In the genomic region with DNA sequence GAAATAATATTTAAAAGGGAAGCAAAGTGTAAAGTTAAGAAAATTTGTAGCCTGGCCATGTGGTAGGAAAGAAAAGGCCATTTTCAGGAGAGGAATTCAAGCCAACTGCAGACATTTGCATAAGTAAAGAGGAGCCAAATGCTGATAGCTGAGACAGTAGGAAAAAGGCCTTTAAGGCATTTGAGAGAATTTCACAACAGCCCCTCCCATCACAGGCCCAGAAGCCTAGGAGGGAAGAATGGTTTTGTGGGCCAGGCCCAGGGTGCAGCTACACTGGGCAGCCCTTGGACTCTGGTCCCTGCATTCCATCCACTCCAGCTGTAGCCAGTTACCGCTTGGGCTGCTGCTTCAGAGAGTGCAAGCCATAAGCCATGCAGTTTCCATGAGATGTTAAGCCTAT, we compare ENCODE assay signal across 15 cellular contexts.
A peak's percentile ranks its signal among the peaks of the same experiment; 100 is the strongest.
DNase-seq lines count a peak whose midpoint lies in the region; FAIRE-seq and TF ChIP-seq lines count a peak whose summit lies in the region.
"Had no signal": no experiment of that assay in that cellular context is flagged by ENCODE, and none has a peak within 500 bp of the region (broad histone marks: within the 10 kb centered on the region; RNA-seq: fewer than 3 reads in every experiment).

No MANE protein-coding gene starts in this region.

- H3K79me2 ChIP-seq in H1 (ENCODE audit: control insufficient read depth in 1 of 2, insufficient read depth in 2 of 2, low read length in 2 of 2): no peaks in the 10 kb centered on the region

- H2BK12ac ChIP-seq in H1 (ENCODE audit: low read depth, low read length): no peak overlapping the region

- TF ChIP-seq EP300 in H1 (IDR thresholded peaks at IDR 0.05; ENCODE audit: borderline replicate concordance in 1 of 2, low read depth in 2 of 2, low read length in 2 of 2): no peak

- no peaks in the 10 kb centered on the region for H3K23me2 ChIP-seq in H1 (ENCODE audit: low read depth, low read length)

- H2BK15ac ChIP-seq in H1 (ENCODE audit: low read length): no peak overlapping the region

- no peak overlapping the region for H3K23ac ChIP-seq in H1 (ENCODE audit: insufficient read length)

- POLR2A ChIA-PET in H1 (lab: Charles Lee; ENCODE audit: partially characterized antibody): no interaction called here

- H3K14ac ChIP-seq in H1 (ENCODE audit: insufficient read length): no peak overlapping the region

- H2BK120ac ChIP-seq in H1 (replicated peaks; ENCODE audit: low read depth, low read length): no peak overlapping the region

- H3K4me2 ChIP-seq in H1 (ENCODE audit: insufficient read depth in 1 of 2, low read depth in 2 of 2, low read length in 2 of 2): no peak overlapping the region

- H3K4me3 ChIP-seq in HUES64 (ENCODE audit: low read length): no peak overlapping the region; the same call in 1 of the 2 replicates
- no peak overlapping the region for H3K4me3 ChIP-seq in H1 (ENCODE audit: extremely low read depth in 1 of 4, insufficient read depth in 2 of 4, low read depth in 3 of 4, low read length in 4 of 4)
- no peak overlapping the region for H3K4me3 ChIP-seq in iPS DF 6.9 (ENCODE audit: low read length)
- H3K4me3 ChIP-seq: BLaER1 treated with 17β-estradiol and CSF1 and Interleukin-3, amounts not matched to agents 10 nM and 100 nM; K562 had no signal

- no peak overlapping the region for H2BK5ac ChIP-seq in H1 (ENCODE audit: low read depth, low read length)

- CTCF ChIA-PET in H1 (lab: Charles Lee; ENCODE audit: partially characterized antibody): no interaction called here

- no peak overlapping the region for H4K8ac ChIP-seq in H1 (ENCODE audit: extremely low read depth, insufficient read depth, low read length)

- whole genome bisulfite sequencing in HUES64: 87% methylated on average over 1 of the region's 1 CpG
- 75% methylated on average over 1 of the region's 1 CpG; no CpG with 5 or more reads in 1 of the 2 experiments for WGBS in H1 (ENCODE audit: extremely low coverage in 1 of 2, insufficient coverage in 1 of 2, insufficient read length in 1 of 2, insufficient replicate concordance in 2 of 2, low coverage in 1 of 2, low lambda C conversion rate in 2 of 2, missing lambda C conversion rate in 1 of 2), 2 experiments
- no CpG with 5 or more reads among the region's 1 CpG for WGBS in iPS DF 6.9 (ENCODE audit: insufficient coverage, insufficient read length)

- H3K9me3 ChIP-seq in HUES64 (ENCODE audit: insufficient read depth, low read depth, low read length) (peaks cover 25% of the 10 kb centered on the region), H1 (ENCODE audit: insufficient read depth in 2 of 2, low read depth in 1 of 2, low read length in 1 of 2) (peaks cover 12 to 24% of the 10 kb centered on the region in 2 experiments), iPS DF 6.9 (ENCODE audit: control insufficient read depth, insufficient read depth, low read length) (no peaks in the 10 kb centered on the region; the same call in 1 of the 2 replicates)
- H3K9me3 ChIP-seq: BLaER1 treated with 17β-estradiol and CSF1 and Interleukin-3, amounts not matched to agents 10 nM and 100 nM had no signal

- FAIRE-seq in H1 (lab: Jason Lieb, UNC) (no peak), GM19239 (lab: Jason Lieb, UNC) (no peak)
- FAIRE-seq: GM12891, H54, K562 had no signal

- H3K4ac ChIP-seq in H1 (replicated peaks; ENCODE audit: insufficient read length, low read depth, low read length): no peak overlapping the region

- no peak overlapping the region for H2BK20ac ChIP-seq in H1 (ENCODE audit: low read length)

- H3K79me1 ChIP-seq in H1 (ENCODE audit: low read depth, low read length): no peaks in the 10 kb centered on the region

- H3K4me1 ChIP-seq in HUES64 (ENCODE audit: insufficient read depth, low read length) (peaks cover 3% of the 10 kb centered on the region; the same call in 1 of the 2 replicates), H1 (replicated peaks in 1 of 4; ENCODE audit: control insufficient read depth in 3 of 4, insufficient read depth in 4 of 4, low read length in 3 of 4) (no peaks in the 10 kb centered on the region), iPS DF 6.9 (ENCODE audit: control insufficient read depth, insufficient read depth, low read length) (no peaks in the 10 kb centered on the region)

- H4K91ac ChIP-seq in H1 (replicated peaks; ENCODE audit: insufficient read length, low read length): no peak overlapping the region

- H4K5ac ChIP-seq in H1 (ENCODE audit: insufficient read length, low read depth, low read length): no peak overlapping the region

- TF ChIP-seq RAD21 in H1 (IDR thresholded peaks at IDR 0.05 in 1 of 2, conservative IDR thresholded peaks at IDR 0.05 in 1 of 2; ENCODE audit: low read depth in 2 of 2, low read length in 2 of 2): no peak

- H3K27ac ChIP-seq in HUES64 (ENCODE audit: low read depth, low read length) (peak overlapping the region; percentile 45; the same call in 1 of the 2 replicates), H1 (ENCODE audit: low read depth, low read length) (no peak overlapping the region), iPS DF 6.9 (ENCODE audit: low read length) (no peak overlapping the region)

- no peak overlapping the region for H3K18ac ChIP-seq in H1 (ENCODE audit: extremely low read depth, low read length)

- H3K36me3 ChIP-seq in HUES64 (ENCODE audit: insufficient read depth, low read length) (no peaks in the 10 kb centered on the region; the same call in 1 of the 2 replicates), H1 (ENCODE audit: control insufficient read depth in 2 of 4, insufficient read depth in 4 of 4, low read length in 3 of 4) (peaks cover 0 to 11% (median 3%) of the 10 kb centered on the region in 4 experiments; a peak in 4 of 8 replicates), iPS DF 6.9 (ENCODE audit: control insufficient read depth, insufficient read depth, low read length) (no peaks in the 10 kb centered on the region)
- H3K36me3 ChIP-seq: BLaER1 treated with 17β-estradiol and CSF1 and Interleukin-3, amounts not matched to agents 10 nM and 100 nM had no signal

- 0 out of 2 replicates have a peak overlapping the region, but pooled peaks have one; percentile 47 for H2AK5ac ChIP-seq in H1 (ENCODE audit: low read depth, low read length)

- TF ChIP-seq CTCF in H1 (IDR thresholded peaks at IDR 0.05; ENCODE audit: control extremely low read depth in 1 of 3, insufficient read depth in 1 of 3, low read depth in 1 of 3, low read length in 3 of 3): no peak

- peak; percentile 49 for DNase-seq in ELF-1 (ENCODE audit: low read depth, low spot score)
- no peak for DNase-seq in H1 (ENCODE audit: low read depth in 1 of 2, low spot score in 2 of 2)
- peak; percentile 5 for DNase-seq in iPS DF 6.9 (ENCODE audit: low read depth, low spot score)
- no peak for DNase-seq in NCI-H2196 treated with DMSO at 0.1 percent for 48 hours (lab: John Stamatoyannopoulos, UW; ENCODE audit: unreplicated experiment)
- DNase-seq in HT-29 (ENCODE audit: low spot score): no peak
- DNase-seq in GM19239 (ENCODE audit: insufficient read length, low spot score): no peak
- DNase-seq in hypothalamus (lab: John Stamatoyannopoulos, UW): no peak
- DNase-seq: ACHN; CD4-positive, CD25-positive, alpha-beta regulatory T cell; DMS 273 treated with DMSO at 0.1 percent for 48 hours had no signal

- no peak overlapping the region for H3K9ac ChIP-seq in HUES64 (ENCODE audit: low read depth, low read length)
- no peak overlapping the region for H3K9ac ChIP-seq in H1 (replicated peaks in 1 of 4; ENCODE audit: extremely low read depth in 1 of 4, low read depth in 3 of 4, low read length in 3 of 4)
- H3K9ac ChIP-seq: BLaER1 treated with 17β-estradiol and CSF1 and Interleukin-3, amounts not matched to agents 10 nM and 100 nM had no signal

- no peaks in the 10 kb centered on the region for H3K27me3 ChIP-seq in HUES64 (ENCODE audit: insufficient read depth, low read length)
- H3K27me3 ChIP-seq in H1 (replicated peaks in 1 of 4; ENCODE audit: control insufficient read depth in 3 of 4, extremely low read depth in 1 of 4, insufficient read depth in 3 of 4, low read length in 3 of 4): no peaks in the 10 kb centered on the region
- no peaks in the 10 kb centered on the region for H3K27me3 ChIP-seq in iPS DF 6.9 (ENCODE audit: control insufficient read depth, insufficient read depth, low read length)
- H3K27me3 ChIP-seq: BLaER1 treated with 17β-estradiol and CSF1 and Interleukin-3, amounts not matched to agents 10 nM and 100 nM had no signal

- no peaks in the 10 kb centered on the region for H4K20me1 ChIP-seq in H1 (replicated peaks in 1 of 2; ENCODE audit: control insufficient read depth in 1 of 2, insufficient read depth in 2 of 2, low read length in 2 of 2)
- H4K20me1 ChIP-seq: BLaER1 treated with 17β-estradiol and CSF1 and Interleukin-3, amounts not matched to agents 10 nM and 100 nM had no signal

- no peak overlapping the region for H2AFZ ChIP-seq in H1 (ENCODE audit: low read length)

- H3K56ac ChIP-seq in H1 (replicated peaks; ENCODE audit: insufficient read length, low read depth, low read length): no peak overlapping the region

- TF ChIP-seq POLR2A in H1 (IDR thresholded peaks at IDR 0.05; ENCODE audit: control extremely low read depth in 1 of 2, low read depth in 2 of 2, low read length in 2 of 2): no peak

TF ChIP-seq in H1, 55 proteins besides CTCF, POLR2A, EP300 and RAD21:
- TF ChIP-seq NRF1 (IDR thresholded peaks at IDR 0.05; ENCODE audit: low read depth, low read length): no peak
- no peak for TF ChIP-seq SIRT6 (IDR thresholded peaks at IDR 0.05; ENCODE audit: low read length)
- no peak for TF ChIP-seq CTBP2 (IDR thresholded peaks at IDR 0.05; ENCODE audit: borderline replicate concordance, insufficient read depth, insufficient read length, low read length)
- TF ChIP-seq, protein P1, sequence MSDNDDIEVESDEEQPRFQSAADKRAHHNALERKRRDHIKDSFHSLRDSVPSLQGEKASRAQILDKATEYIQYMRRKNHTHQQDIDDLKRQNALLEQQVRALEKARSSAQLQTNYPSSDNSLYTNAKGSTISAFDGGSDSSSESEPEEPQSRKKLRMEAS (IDR thresholded peaks at IDR 0.05): no peak
- TF ChIP-seq CHD1 (IDR thresholded peaks at IDR 0.05; ENCODE audit: low read depth, low read length): no peak
- TF ChIP-seq HDAC2 (IDR thresholded peaks at IDR 0.05; ENCODE audit: borderline replicate concordance in 1 of 2, low read depth in 2 of 2, low read length in 2 of 2): no peak
- TF ChIP-seq SIX5 (IDR thresholded peaks at IDR 0.05; ENCODE audit: low read depth, low read length): no peak

Comparison
In these comparisons a context has a peak if more than half of its experiments do, and no peak if none do; other contexts are left out.
1. DNase-seq: peak in ELF-1 (single experiment) and iPS DF 6.9 (single experiment); none in H1 (0 of 2), NCI-H2196 treated with DMSO at 0.1 percent for 48 hours (single experiment), HT-29 (single experiment), GM19239 (single experiment) and hypothalamus (0 of 51).